In genomic region chr7:23220690-23221305, GRCh38 we compare ENCODE assay signal across 1 cellular context.
TF ChIP-seq lines count a peak whose summit lies in the region.

No MANE protein-coding gene starts in this region.

TF ChIP-seq in GM23338, 12 proteins besides CTCF, POLR2A, EP300 and RAD21 (continued from another document):
- TF ChIP-seq POLR2AphosphoS5 (IDR thresholded peaks at IDR 0.05; ENCODE audit: low read depth): no peak
- TF ChIP-seq REST (IDR thresholded peaks at IDR 0.05; ENCODE audit: unreplicated experiment): no peak
- TF ChIP-seq EZH2 (IDR thresholded peaks at IDR 0.05; ENCODE audit: low read depth, unreplicated experiment): no peak
- TF ChIP-seq NANOG (IDR thresholded peaks at IDR 0.05; ENCODE audit: borderline replicate concordance): no peak
